ENCODE assay signal across 8 cellular contexts in genomic region chr14:37874429-37875109, GRCh38.
DNase-seq lines count a peak whose midpoint lies in the region; ATAC-seq, FAIRE-seq and TF ChIP-seq lines count a peak whose summit lies in the region.

No MANE protein-coding gene starts in this region.

- DNase-seq in GM19239 (ENCODE audit: insufficient read length, low spot score), result peak; percentile 43
- peak; percentile 79 for DNase-seq in NCI-H460 (ENCODE audit: extremely low read depth, low read depth)
- DNase-seq in activated CD4-positive, alpha-beta T cell treated with anti-CD3 and anti-CD28 coated beads for 4 hours, result peak; percentile 64 to 65
- DNase-seq in dedifferentiated amniotic fluid mesenchymal stem cell (ENCODE audit: extremely low spot score), result peak; percentile 55
- peak; percentile 86 for DNase-seq in lower lobe of right lung
- peak; percentile 21 for DNase-seq in stimulated activated CD8-positive, alpha-beta memory T cell treated with anti-CD3 and anti-CD28 coated beads, Interleukin-12 subunit alpha, Interleukin-12 subunit beta, amount 100 ng/mL, for 4 hours (ENCODE audit: low read depth)

- H3K36me3 ChIP-seq in lower lobe of right lung, result no peaks in the 10 kb centered on the region

- TF ChIP-seq CTCF in C4-2B (conservative IDR thresholded peaks at IDR 0.05) (peak; percentile 95), lower lobe of right lung (IDR thresholded peaks at IDR 0.05) (peak; percentile 83)

- ATAC-seq in HG03280 (IDR thresholded peaks at IDR 0.05; ENCODE audit: unreplicated experiment), result peak; percentile 88
- peak; percentile 97 for ATAC-seq in lower lobe of right lung

- H3K27ac ChIP-seq in C4-2B (peak overlapping the region; percentile 4; the same call in 1 of the 2 replicates), lower lobe of right lung (no peak overlapping the region)

- no peaks in the 10 kb centered on the region for H3K9me3 ChIP-seq in lower lobe of right lung

- H3K4me3 ChIP-seq in lower lobe of right lung, result no peak overlapping the region

- H3K27me3 ChIP-seq in lower lobe of right lung (ENCODE audit: low read depth), result no peaks in the 10 kb centered on the region

- no peaks in the 10 kb centered on the region for H3K4me1 ChIP-seq in lower lobe of right lung

- FAIRE-seq in GM19239 (lab: Jason Lieb, UNC), result peak; percentile 84

- intact Hi-C loops in lower lobe of right lung (cut with DNase I), result no loop called here

Comparison
In these comparisons a context has a peak if more than half of its experiments do, and no peak if none do; other contexts are left out.
1. DNase-seq: peak in every context shown above with its lines; median percentile 86 in lower lobe of right lung; 79 in NCI-H460; 64 in activated CD4-positive, alpha-beta T cell treated with anti-CD3 and anti-CD28 coated beads for 4 hours; 55 in dedifferentiated amniotic fluid mesenchymal stem cell; 43 in GM19239; 21 in stimulated activated CD8-positive, alpha-beta memory T cell treated with anti-CD3 and anti-CD28 coated beads, Interleukin-12 subunit alpha, Interleukin-12 subunit beta, amount 100 ng/mL, for 4 hours.